Comparison of ENCODE assay signal across 10 cellular contexts in the genomic region with DNA sequence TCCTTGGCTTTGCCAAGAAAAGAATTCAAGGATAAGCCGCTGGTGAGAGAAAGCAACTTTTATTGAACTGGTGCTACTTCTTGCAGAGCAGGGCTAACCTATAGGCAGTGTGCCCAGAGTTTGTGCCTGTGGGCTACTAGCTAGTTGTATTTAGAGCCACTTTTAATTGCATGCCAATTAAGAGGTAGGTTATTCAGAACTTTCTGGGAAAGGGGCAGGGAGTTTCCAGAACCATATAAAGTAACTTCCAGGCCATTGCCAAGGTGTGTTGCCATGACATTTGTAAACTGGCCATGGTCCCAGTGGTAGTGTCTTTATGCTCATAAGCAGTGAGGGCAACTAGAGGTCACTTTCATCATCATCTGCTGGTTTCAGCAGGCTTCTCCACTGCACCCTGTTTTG. TPM values are rescaled to one million over a fixed set of nuclear protein-coding genes. Genes with fewer than 3 reads are reported as not detected.
A peak's percentile ranks its signal among the peaks of the same experiment; 100 is the strongest.
DNase-seq lines count a peak whose midpoint lies in the region; ATAC-seq and TF ChIP-seq lines count a peak whose summit lies in the region.
"Not testable (repeated sequence)": the region's sequence is repeated elsewhere in the genome, so short reads cannot be mapped to it uniquely, and the experiment has no call there.
"Had no signal": no experiment of that assay in that cellular context is flagged by ENCODE, and none has a peak within 500 bp of the region (broad histone marks: within the 10 kb centered on the region; RNA-seq: fewer than 3 reads in every experiment).

No MANE protein-coding gene starts in this region.

- not testable (repeated sequence) for H3K4me1 ChIP-seq in CD8-positive, alpha-beta T cell (ENCODE audit: insufficient read depth, low read length); breast epithelium; naive thymus-derived CD4-positive, alpha-beta T cell (ENCODE audit: control insufficient read depth in 2 of 2, insufficient read depth in 2 of 2, low read length in 2 of 2)
- peaks cover 0 to 23% (median 9%) of the 10 kb centered on the region in 3 donors for H3K4me1 ChIP-seq in esophagus squamous epithelium

- not testable (repeated sequence) for H3K9me3 Mint-ChIP-seq in CD8-positive, alpha-beta T cell; activated naive CD8-positive, alpha-beta T cell (ENCODE audit: low read depth); naive thymus-derived CD4-positive, alpha-beta T cell

- not testable (repeated sequence) for DNase-seq in CD8-positive, alpha-beta T cell; esophagus squamous epithelium (lab: John Stamatoyannopoulos, UW); naive thymus-derived CD4-positive, alpha-beta T cell
- DNase-seq in NCI-H2196 (lab: John Stamatoyannopoulos, UW; ENCODE audit: unreplicated experiment) (peak; percentile 16), breast epithelium (ENCODE audit: low spot score in 2 of 2) (peak; percentile 89 to 90), iris pigment epithelial cell (ENCODE audit: low read depth) (peak; percentile 11), renal cortical epithelial cell (ENCODE audit: low read depth) (peak; percentile 94)

- not testable (repeated sequence) for H3K27me3 Mint-ChIP-seq in CD8-positive, alpha-beta T cell (ENCODE audit: low read depth); activated naive CD8-positive, alpha-beta T cell; naive thymus-derived CD4-positive, alpha-beta T cell

- peaks cover 83% of the 10 kb centered on the region for H3K36me3 Mint-ChIP-seq in CD8-positive, alpha-beta T cell
- peaks cover 35% of the 10 kb centered on the region for H3K36me3 Mint-ChIP-seq in activated naive CD8-positive, alpha-beta T cell
- peaks cover 14 to 73% (median 50%) of the 10 kb centered on the region in 5 donors for H3K36me3 Mint-ChIP-seq in naive thymus-derived CD4-positive, alpha-beta T cell

- CTCF ChIA-PET in CD8-positive, alpha-beta T cell (lab: Charles Lee); naive thymus-derived CD4-positive, alpha-beta T cell (lab: Charles Lee): not testable (repeated sequence)

- POLR2A ChIA-PET in CD8-positive, alpha-beta T cell (lab: Charles Lee); naive thymus-derived CD4-positive, alpha-beta T cell (lab: Charles Lee): not testable (repeated sequence)

- TF ChIP-seq CTCF in CD8-positive, alpha-beta T cell (IDR thresholded peaks at IDR 0.05); breast epithelium (IDR thresholded peaks at IDR 0.05); esophagus squamous epithelium (IDR thresholded peaks at IDR 0.05): not testable (repeated sequence)

- not testable (repeated sequence) for H3K9me3 ChIP-seq in CD8-positive, alpha-beta T cell (ENCODE audit: low read length); breast epithelium; esophagus squamous epithelium; naive thymus-derived CD4-positive, alpha-beta T cell (ENCODE audit: control insufficient read depth in 2 of 3, low read length in 3 of 3)

- not testable (repeated sequence) for H3K27me3 ChIP-seq in CD8-positive, alpha-beta T cell (ENCODE audit: insufficient read depth, low read length); breast epithelium; esophagus squamous epithelium; naive thymus-derived CD4-positive, alpha-beta T cell (ENCODE audit: control insufficient read depth in 2 of 2, insufficient read depth in 2 of 2, low read length in 2 of 2)

- not testable (repeated sequence) for H3K4me3 Mint-ChIP-seq in CD8-positive, alpha-beta T cell; activated naive CD8-positive, alpha-beta T cell; naive thymus-derived CD4-positive, alpha-beta T cell

- H3K4me1 Mint-ChIP-seq in CD8-positive, alpha-beta T cell (ENCODE audit: low read depth) = peaks cover 72% of the 10 kb centered on the region
- H3K4me1 Mint-ChIP-seq in activated naive CD8-positive, alpha-beta T cell (ENCODE audit: low read depth) = peaks cover 66% of the 10 kb centered on the region
- H3K4me1 Mint-ChIP-seq in naive thymus-derived CD4-positive, alpha-beta T cell = peaks cover 13 to 82% (median 78%) of the 10 kb centered on the region in 7 donors

- H3K4me3 ChIP-seq in CD8-positive, alpha-beta T cell (ENCODE audit: low read depth, low read length); esophagus squamous epithelium; naive thymus-derived CD4-positive, alpha-beta T cell (ENCODE audit: low read length): not testable (repeated sequence)
- H3K4me3 ChIP-seq in breast epithelium = peak overlapping the region in 1 of 3 donors; percentile 34

- not testable (repeated sequence) for ATAC-seq in CD8-positive, alpha-beta T cell; naive thymus-derived CD4-positive, alpha-beta T cell

- TF ChIP-seq POLR2A in breast epithelium (IDR thresholded peaks at IDR 0.05); esophagus squamous epithelium (IDR thresholded peaks at IDR 0.05): not testable (repeated sequence)

- H3K36me3 ChIP-seq in CD8-positive, alpha-beta T cell (ENCODE audit: insufficient read depth, low read length) = peaks cover 11% of the 10 kb centered on the region
- not testable (repeated sequence) for H3K36me3 ChIP-seq in breast epithelium
- H3K36me3 ChIP-seq in esophagus squamous epithelium = peaks cover 0 to 31% (median 0%) of the 10 kb centered on the region in 3 donors
- peaks cover 3 to 35% (median 15%) of the 10 kb centered on the region in 3 experiments for H3K36me3 ChIP-seq in naive thymus-derived CD4-positive, alpha-beta T cell (ENCODE audit: control insufficient read depth in 2 of 3, insufficient read depth in 3 of 3, low read length in 3 of 3)

- 25 to 70% methylated on average over 1 of the region's 1 CpG for WGBS in esophagus squamous epithelium, 2 donors

- intact Hi-C loops in CD8-positive, alpha-beta T cell (cut with DNase I, micrococcal nuclease); breast epithelium (cut with DNase I; ENCODE audit: low total_unique reads); esophagus squamous epithelium (cut with DNase I); naive thymus-derived CD4-positive, alpha-beta T cell (cut with micrococcal nuclease): not testable (repeated sequence)

- H3K27ac Mint-ChIP-seq in CD8-positive, alpha-beta T cell = peak overlapping the region; percentile 5
- peak overlapping the region; percentile 16 for H3K27ac Mint-ChIP-seq in activated naive CD8-positive, alpha-beta T cell
- peak overlapping the region in 7 of 9 donors; percentile 37 to 89 (median 81) for H3K27ac Mint-ChIP-seq in naive thymus-derived CD4-positive, alpha-beta T cell

- H3K27ac ChIP-seq in CD8-positive, alpha-beta T cell (ENCODE audit: low read depth, low read length); naive thymus-derived CD4-positive, alpha-beta T cell (ENCODE audit: low read depth, low read length): not testable (repeated sequence)
- H3K27ac ChIP-seq in breast epithelium (peak overlapping the region; percentile 73 to 92), esophagus squamous epithelium (peak overlapping the region; percentile 9 to 73 (median 70))

RNA-seq across cellular contexts. Expression of a gene that starts 50.2 kb away (rescaled TPM):
- under 1 TPM; 0.11 to 0.25 TPM for total RNA-seq in CD8-positive, alpha-beta T cell
- total RNA-seq in breast epithelium (under 1 TPM in 2 of 3 donors, not detected in 1; under 0.01 to 0.15 TPM), esophagus squamous epithelium (not detected), renal cortical epithelial cell (not detected in 2 replicates)
- total RNA-seq in naive thymus-derived CD4-positive, alpha-beta T cell = 1 to 10 TPM in 2 of 5 experiments, under 1 TPM in 3; 0.27 to 5.8 (median 0.94) TPM
- under 1 TPM; 0.05 to 0.09 TPM for polyA plus RNA-seq in naive thymus-derived CD4-positive, alpha-beta T cell
- total RNA-seq: Daoy, HepG2 had no signal
- polyA plus RNA-seq: HepG2 had no signal

Comparison
In these comparisons a context has a peak if more than half of its experiments do, and no peak if none do; other contexts are left out.
1. H3K27ac Mint-ChIP-seq: peak in every context shown above with its lines; median percentile 81 in naive thymus-derived CD4-positive, alpha-beta T cell; 16 in activated naive CD8-positive, alpha-beta T cell; 5 in CD8-positive, alpha-beta T cell.